ENCODE assay signal across 1 cellular context in the genomic region with DNA sequence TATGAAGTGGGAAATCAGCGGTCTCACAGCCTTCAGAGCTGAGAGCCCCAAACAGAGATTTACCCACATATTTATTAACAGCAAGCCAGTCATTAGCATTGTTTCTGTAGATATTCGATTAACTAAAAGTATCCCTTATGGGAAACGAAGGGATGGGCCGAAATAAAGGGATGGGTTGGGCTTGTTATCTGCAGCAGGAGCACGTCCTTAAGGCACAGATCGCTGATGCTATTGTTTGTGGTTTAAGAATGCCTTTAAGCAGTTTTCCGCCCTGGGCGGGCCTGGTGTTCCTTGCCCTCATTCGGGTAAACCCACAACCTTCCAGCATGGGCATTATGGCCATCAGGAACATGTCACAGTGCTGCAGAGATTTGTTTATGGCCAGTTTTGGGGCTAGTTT.
DNase-seq lines count a peak whose midpoint lies in the region; ATAC-seq, FAIRE-seq and TF ChIP-seq lines count a peak whose summit lies in the region.
"Not testable (repeated sequence)": the region's sequence is repeated elsewhere in the genome, so short reads cannot be mapped to it uniquely, and the experiment has no call there.

No MANE protein-coding gene starts in this region.

- POLR2A ChIA-PET in HepG2 (lab: Yijun Ruan, JAX): not testable (repeated sequence)

- not testable (repeated sequence) for H3K27ac ChIP-seq in HepG2 (ENCODE audit: extremely low read length, insufficient read depth, low read length)

- not testable (repeated sequence) for H3K4me3 ChIP-seq in HepG2 (replicated peaks in 1 of 3; ENCODE audit: insufficient read depth in 1 of 3, low read depth in 2 of 3, low read length in 3 of 3)

- TF ChIP-seq CTCF in HepG2 (CRISPR knock-in tag; IDR thresholded peaks at IDR 0.05): not testable (repeated sequence)

- not testable (repeated sequence) for DNase-seq in HepG2 (ENCODE audit: low spot score)

- H2AFZ ChIP-seq in HepG2 (ENCODE audit: low read length): not testable (repeated sequence)

- intact Hi-C loops in HepG2 (cut with micrococcal nuclease; ENCODE audit: unreplicated experiment): not testable (repeated sequence)

- H4K20me1 ChIP-seq in HepG2 (ENCODE audit: insufficient read depth, low read length): not testable (repeated sequence)

- H3K79me2 ChIP-seq in HepG2 (ENCODE audit: insufficient read depth, low read length): not testable (repeated sequence)

- H3K27me3 ChIP-seq in HepG2 (ENCODE audit: control insufficient read depth in 1 of 2, insufficient read depth in 2 of 2, low read length in 2 of 2): not testable (repeated sequence)

- not testable (repeated sequence) for TF ChIP-seq EP300 in HepG2 (IDR thresholded peaks at IDR 0.05; ENCODE audit: low read depth in 2 of 2, low read length in 2 of 2); HepG2 (CRISPR knock-in tag; IDR thresholded peaks at IDR 0.05; ENCODE audit: borderline replicate concordance)

- H3K4me2 ChIP-seq in HepG2 (ENCODE audit: low read depth, low read length): not testable (repeated sequence)

- CTCF ChIA-PET in HepG2 (lab: Yijun Ruan, JAX; ENCODE audit: low intra/inter-chr PET ratio, low total read pairs): not testable (repeated sequence)

- TF ChIP-seq POLR2A in HepG2 (IDR thresholded peaks at IDR 0.05; ENCODE audit: insufficient read depth in 1 of 2, low read depth in 2 of 2, low read length in 2 of 2): not testable (repeated sequence)

- FAIRE-seq in HepG2 (lab: Jason Lieb, UNC): not testable (repeated sequence)

- WGBS in HepG2 (ENCODE audit: low lambda C conversion rate): 4% methylated on average over 6 of the region's 9 CpGs

- not testable (repeated sequence) for H3K9me3 ChIP-seq in HepG2 (ENCODE audit: low read length)

- not testable (repeated sequence) for H3K36me3 ChIP-seq in HepG2 (replicated peaks in 1 of 2; ENCODE audit: control insufficient read depth in 1 of 2, insufficient read depth in 2 of 2, low read length in 2 of 2)

- H3K4me1 ChIP-seq in HepG2 (ENCODE audit: insufficient read depth, low read length): not testable (repeated sequence)

- TF ChIP-seq RAD21 in HepG2 (CRISPR knock-in tag; IDR thresholded peaks at IDR 0.05): not testable (repeated sequence)

- not testable (repeated sequence) for H3K9ac ChIP-seq in HepG2 (ENCODE audit: insufficient read depth, low read depth, low read length)

- not testable (repeated sequence) for BruUV-seq in HepG2 (replicated peaks; lab: Mats Ljungman, UMichigan)

- not testable (repeated sequence) for ATAC-seq in HepG2

- in situ Hi-C loops in HepG2 (cut with HindIII; ENCODE audit: extremely low pct_ligation_motif_present, low pct_unique_long_range_greater_than_20kb): not testable (repeated sequence)

TF ChIP-seq in HepG2, 621 proteins besides CTCF, POLR2A, EP300 and RAD21:
- TF ChIP-seq ZNF761 (CRISPR knock-in tag; conservative IDR thresholded peaks at IDR 0.05): peak; percentile 100
